8 cellular contexts compared by ENCODE assay signal in the genomic region with DNA sequence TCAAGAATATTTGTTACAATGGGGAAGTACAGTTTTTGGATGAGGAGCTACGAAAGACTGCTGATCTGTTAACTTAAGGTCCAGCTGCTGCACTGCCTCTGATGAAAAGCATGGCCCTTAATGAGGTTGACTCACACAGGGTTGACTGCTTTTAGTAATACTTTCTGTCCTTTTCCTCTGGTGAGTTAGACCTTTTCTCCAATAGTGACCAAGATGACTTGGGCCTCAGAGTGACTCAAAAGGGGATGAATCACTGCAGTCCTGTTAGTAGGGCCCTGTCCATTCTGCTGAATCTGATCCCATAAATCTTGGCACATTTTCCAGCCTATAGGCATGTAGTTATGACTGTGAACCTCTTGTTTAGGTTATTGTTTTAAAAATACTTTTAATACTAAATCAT. TPM values are rescaled to one million over a fixed set of nuclear protein-coding genes. Genes with fewer than 3 reads are reported as not detected.
A peak's percentile ranks its signal among the peaks of the same experiment; 100 is the strongest.
DNase-seq lines count a peak whose midpoint lies in the region; ATAC-seq, FAIRE-seq and TF ChIP-seq lines count a peak whose summit lies in the region.

No MANE protein-coding gene starts in this region.

- no peak overlapping the region for H2BK5ac ChIP-seq in mesendoderm (ENCODE audit: low read length)

- H3K9ac ChIP-seq in GM12878 (ENCODE audit: control insufficient read depth, insufficient read depth, low read length): no peak overlapping the region
- H3K9ac ChIP-seq in mesendoderm (ENCODE audit: low read length): no peak overlapping the region

- no peak overlapping the region for H3K4ac ChIP-seq in mesendoderm (ENCODE audit: low read depth, low read length)

- CTCF ChIA-PET in GM12878 (lab: Yijun Ruan, JAX): interaction anchor here (0.6 to 1.5 kb wide), 3 partner anchors 24 to 1225 kb away, joined by 3 read pairs; no protein-coding TSS in a partner anchor

- TF ChIP-seq POLR2A in GM12878 (IDR thresholded peaks at IDR 0.05; ENCODE audit: low read depth, low read length): no peak

- SMC1A ChIA-PET in GM12878 (lab: Charles Lee; ENCODE audit: uncharacterized antibody, unreplicated experiment): interaction anchor here (1.0 to 1.1 kb wide), 2 partner anchors 9 to 70 kb away, joined by 3 read pairs; no protein-coding TSS in a partner anchor

- H3K27me3 ChIP-seq in GM12878 (replicated peaks in 1 of 2; ENCODE audit: control insufficient read depth in 2 of 2, insufficient read depth in 2 of 2, low read length in 1 of 2): no peaks in the 10 kb centered on the region
- H3K27me3 ChIP-seq in mesendoderm (ENCODE audit: insufficient read depth, low read length, poor library complexity): no peaks in the 10 kb centered on the region

- H3K23ac ChIP-seq in mesendoderm (ENCODE audit: low read length): no peak overlapping the region

- H3K4me2 ChIP-seq in GM12878 (ENCODE audit: control insufficient read depth, insufficient read depth) (no peak overlapping the region), mesendoderm (ENCODE audit: low read length) (no peak overlapping the region)

- H3K36me3 ChIP-seq in GM12878 (ENCODE audit: control insufficient read depth in 2 of 2, insufficient read depth in 2 of 2, low read length in 1 of 2) (no peaks in the 10 kb centered on the region), mesendoderm (ENCODE audit: control insufficient read depth, insufficient read depth, low read length) (no peaks in the 10 kb centered on the region)

- TF ChIP-seq CTCF in GM12878 (IDR thresholded peaks at IDR 0.05 in 2 of 3, conservative IDR thresholded peaks at IDR 0.05 in 1 of 3; ENCODE audit: control insufficient read depth in 2 of 3, extremely low read depth in 1 of 3, insufficient read depth in 1 of 3, low read depth in 3 of 3, low read length in 3 of 3): no peak

- H2BK120ac ChIP-seq in mesendoderm (ENCODE audit: low read depth, low read length): no peak overlapping the region

- no peak for ATAC-seq in GM12878
- no peak for ATAC-seq in GM18498 (IDR thresholded peaks at IDR 0.05; ENCODE audit: unreplicated experiment)

- no peak overlapping the region for H3K18ac ChIP-seq in mesendoderm (ENCODE audit: low read length)

- TF ChIP-seq EP300 in GM12878 (IDR thresholded peaks at IDR 0.05; ENCODE audit: borderline replicate concordance in 1 of 2, control insufficient read depth in 1 of 2, low read depth in 2 of 2, low read length in 2 of 2): no peak

- H4K8ac ChIP-seq in mesendoderm (ENCODE audit: low read depth, low read length): no peak overlapping the region

- H4K5ac ChIP-seq in mesendoderm (ENCODE audit: low read length): no peak overlapping the region

- RAD21 ChIA-PET in GM12878 (lab: Charles Lee; ENCODE audit: unreplicated experiment): interaction anchor here (0.7 kb wide), 1 partner anchor 272 kb away, joined by 3 read pairs; no protein-coding TSS in a partner anchor

- no peak for FAIRE-seq in GM12878 (lab: Jason Lieb, UNC)

- in situ Hi-C loops in GM12878 (cut with MboI): no loop called here

- WGBS in GM12878 (ENCODE audit: insufficient coverage, insufficient replicate concordance, low lambda C conversion rate, missing lambda C conversion rate): 53% methylated on average over 1 of the region's 1 CpG
- no CpG with 5 or more reads among the region's 1 CpG for WGBS in mesendoderm (ENCODE audit: extremely low coverage, insufficient coverage, low lambda C conversion rate)

- H4K20me1 ChIP-seq in GM12878 (ENCODE audit: control insufficient read depth, insufficient read depth): no peaks in the 10 kb centered on the region

- no TSS peak for BruUV-seq in GM12878 (replicated peaks; lab: Mats Ljungman, UMichigan)

- H3K4me3 ChIP-seq in GM12878: no peak overlapping the region
- H3K4me3 ChIP-seq in mesendoderm (ENCODE audit: low read length): no peak overlapping the region

- no peak overlapping the region for H3K56ac ChIP-seq in mesendoderm (ENCODE audit: low read length)

- no peak overlapping the region for H2BK15ac ChIP-seq in mesendoderm (replicated peaks; ENCODE audit: low read depth)

- TF ChIP-seq RAD21 in GM12878 (IDR thresholded peaks at IDR 0.05; ENCODE audit: insufficient read depth, low read depth, low read length): no peak

- peak; percentile 20 for DNase-seq in 8988T
- peak; percentile 69 for DNase-seq in HS-27A (ENCODE audit: low read depth)
- no peak for DNase-seq in GM12878 (ENCODE audit: low read depth, low spot score)
- DNase-seq in mesendoderm: peak; percentile 31
- DNase-seq in cortex of kidney (lab: John Stamatoyannopoulos, UW): no peak
- no peak for DNase-seq in DMS 273 (lab: John Stamatoyannopoulos, UW; ENCODE audit: unreplicated experiment)
- DNase-seq in SIG-M5 (lab: John Stamatoyannopoulos, UW): no peak

- peaks cover 2% of the 10 kb centered on the region for H3K79me1 ChIP-seq in mesendoderm (ENCODE audit: low read length)

- no peaks in the 10 kb centered on the region for H3K9me3 ChIP-seq in GM12878 (replicated peaks; ENCODE audit: control insufficient read depth, insufficient read depth, low read length)

- H2AK5ac ChIP-seq in mesendoderm (ENCODE audit: low read length): no peak overlapping the region

- POLR2A ChIA-PET in GM12878 (lab: Charles Lee): no interaction called here

- no peak overlapping the region for H2AFZ ChIP-seq in GM12878 (ENCODE audit: control insufficient read depth, low read depth, low read length)

- intact Hi-C loops in GM12878 (cut with micrococcal nuclease; ENCODE audit: unreplicated experiment): loop anchor here (10.0 kb wide), 1 partner anchor 867 kb away; no protein-coding TSS in a partner anchor

- no peak overlapping the region for H3K27ac ChIP-seq in GM12878 (ENCODE audit: control insufficient read depth, insufficient read depth)
- no peak overlapping the region for H3K27ac ChIP-seq in mesendoderm (ENCODE audit: low read depth, low read length)

- H3K4me1 ChIP-seq in GM12878 (ENCODE audit: control insufficient read depth, insufficient read depth, low read length): no peaks in the 10 kb centered on the region
- H3K4me1 ChIP-seq in mesendoderm (ENCODE audit: control insufficient read depth, low read depth, low read length): no peaks in the 10 kb centered on the region

- H3K79me2 ChIP-seq in GM12878 (ENCODE audit: control insufficient read depth, insufficient read depth, low read length) (no peaks in the 10 kb centered on the region), mesendoderm (ENCODE audit: control insufficient read depth, insufficient read depth, low read length) (peaks cover 4% of the 10 kb centered on the region)

TF ChIP-seq in GM12878, 131 proteins besides CTCF, POLR2A, EP300 and RAD21:
- peak; percentile 14 for TF ChIP-seq JUNB (IDR thresholded peaks at IDR 0.05)
- no peak for TF ChIP-seq SMARCA5 (IDR thresholded peaks at IDR 0.05)

RNA-seq across cellular contexts. Expression of a gene that starts 2.7 kb away (rescaled TPM):
- total RNA-seq in GM12878 (2013; cell fraction: nucleolus; rRNA removed): 6.0 and 8.6 TPM in 2 replicates
- total RNA-seq in GM12878 (2014; rRNA removed): 0.34 and 0.82 TPM in 2 replicates
- total RNA-seq in GM12878 (2014; rRNA removed; fragmentation: Illumina TruSeq; extraction: Trizol): 0.55 and 0.72 TPM in 2 replicates
- 0.72 and 0.96 TPM in 2 replicates for total RNA-seq in GM12878 (2021)
- 0.20 TPM for polyA plus RNA-seq in GM12878 (2011; ENCODE audit: low read depth)
- polyA plus RNA-seq in GM12878 (2011; rRNA removed): 1.3 TPM in 2 replicates
- 1.6 and 2.2 TPM in 2 replicates for polyA plus RNA-seq in GM12878 (2011; cell fraction: cytosol; rRNA removed)
- 2.2 and 3.1 TPM in 2 replicates for polyA plus RNA-seq in GM12878 (2011; cell fraction: nucleus; rRNA removed)
- 0.18 and 0.36 TPM in 2 replicates for polyA plus RNA-seq in GM12878 (2012)
- polyA plus RNA-seq in GM12878 (2014; fragmentation: Illumina TruSeq; extraction: Trizol): 0.65 and 0.76 TPM in 2 replicates
- under 1 TPM; 0.11 to 0.37 TPM for polyA plus RNA-seq in GM12878 (2014; fragmentation: Nextera tagmentation; extraction: Ambion mirVana)
- 0.38 and 0.46 TPM in 2 replicates for polyA plus RNA-seq in GM12878 (2014; rRNA removed)
- polyA plus RNA-seq in GM12878 (2016; fragmentation: Nextera tagmentation; extraction: Ambion mirVana): 1 to 10 TPM in 1 of 2 experiments, under 1 TPM in 1; 0.95 to 1.4 TPM
- polyA minus RNA-seq in GM12878 (2011; rRNA and poly(A)+ RNA removed): 12.6 and 14.2 TPM in 2 replicates
- polyA minus RNA-seq in GM12878 (2011; cell fraction: cytosol; rRNA and poly(A)+ RNA removed): 1.2 and 2.0 TPM in 2 replicates
- polyA minus RNA-seq in GM12878 (2011; cell fraction: nucleus; rRNA and poly(A)+ RNA removed): 2.5 and 4.6 TPM in 2 replicates
- polyA plus RNA-seq in mesendoderm (2013, experiment 1 of 2): 2.2 TPM
- 2.3 TPM for polyA plus RNA-seq in mesendoderm (2013, experiment 2 of 2)

Comparison
In these comparisons a context has a peak if more than half of its experiments do, and no peak if none do; other contexts are left out.
1. DNase-seq: peak in 8988T (single experiment), HS-27A (single experiment) and mesendoderm (single experiment); none in GM12878 (single experiment), cortex of kidney (single experiment), DMS 273 (single experiment) and SIG-M5 (single experiment).